Comparison of ENCODE assay signal across 19 cellular contexts in genomic region chr7:77246031-77246430, GRCh38. TPM values are rescaled to one million over a fixed set of nuclear protein-coding genes. Genes with fewer than 3 reads are reported as not detected.
DNase-seq lines count a peak whose midpoint lies in the region; ATAC-seq, FAIRE-seq and TF ChIP-seq lines count a peak whose summit lies in the region.
"Had no signal": no experiment of that assay in that cellular context is flagged by ENCODE, and none has a peak within 500 bp of the region (broad histone marks: within the 10 kb centered on the region; RNA-seq: fewer than 3 reads in every experiment).

No MANE protein-coding gene starts in this region.

- H3K27ac ChIP-seq in cardiac muscle cell = peak overlapping the region; percentile 61
- H3K27ac ChIP-seq in parathyroid adenoma = no peak overlapping the region
- H3K27ac ChIP-seq: uterus had no signal

- H3K27me3 ChIP-seq in cardiac muscle cell (no peaks in the 10 kb centered on the region), parathyroid adenoma (ENCODE audit: control insufficient read depth, insufficient read depth, low read length) (no peaks in the 10 kb centered on the region)
- H3K27me3 ChIP-seq: adrenal gland, uterus had no signal

- DNase-seq in GM12891 (ENCODE audit: insufficient read length, low spot score) (no peak), MV-4-11 (lab: John Stamatoyannopoulos, UW) (peak; percentile 39), cardiac muscle cell (ENCODE audit: low read depth in 1 of 2, low spot score in 1 of 2) (peak in 1 of 2 donors; percentile 41), mesenteric fat pad (ENCODE audit: low spot score) (no peak), T-helper 1 cell (no peak)
- DNase-seq: activated CD4-positive, CD25-positive, alpha-beta regulatory T cell; activated CD8-positive, alpha-beta memory T cell treated with anti-CD3 and anti-CD28 coated beads, Interleukin-2, amount 10 ng/mL, durations not matched to agents 7 days and 5 days; CD4-positive, alpha-beta memory T cell; effector CD4-positive, alpha-beta T cell; NCI-H1694; NCI-H446; uterus had no signal

- H3K79me2 ChIP-seq in parathyroid adenoma = no peaks in the 10 kb centered on the region

- H3K36me3 ChIP-seq in cardiac muscle cell (no peaks in the 10 kb centered on the region), parathyroid adenoma (ENCODE audit: control insufficient read depth, insufficient read depth, low read length) (no peaks in the 10 kb centered on the region)
- H3K36me3 ChIP-seq: adrenal gland, uterus had no signal

- ATAC-seq in GM21515 (IDR thresholded peaks at IDR 0.05; ENCODE audit: unreplicated experiment) (no peak), GM21381 (IDR thresholded peaks at IDR 0.05; ENCODE audit: unreplicated experiment) (no peak)
- ATAC-seq: activated CD8-positive, alpha-beta memory T cell treated with anti-CD3 and anti-CD28 coated beads, Interleukin-2, amount 10 ng/mL, durations not matched to agents 7 days and 5 days had no signal

- H2AFZ ChIP-seq in parathyroid adenoma = peak overlapping the region; percentile 68

- H3K4me1 ChIP-seq in cardiac muscle cell (ENCODE audit: low read depth) = peaks cover 49% of the 10 kb centered on the region
- H3K4me1 ChIP-seq in parathyroid adenoma = no peaks in the 10 kb centered on the region
- H3K4me1 ChIP-seq: uterus had no signal

- TF ChIP-seq POLR2A in GM12891 (IDR thresholded peaks at IDR 0.05; ENCODE audit: low read depth, low read length) = no peak

- FAIRE-seq in GM12891 (lab: Jason Lieb, UNC) = peak; percentile 59
- FAIRE-seq: H1 had no signal

- no peak overlapping the region for H3K9ac ChIP-seq in parathyroid adenoma

- no peak overlapping the region for H3K4me3 ChIP-seq in cardiac muscle cell
- no peak overlapping the region for H3K4me3 ChIP-seq in parathyroid adenoma (ENCODE audit: low read depth, low read length)
- H3K4me3 ChIP-seq: adrenal gland, lung, uterus had no signal

- H3K4me2 ChIP-seq in parathyroid adenoma (ENCODE audit: low read length) = no peak overlapping the region

- no peaks in the 10 kb centered on the region for H3K9me3 ChIP-seq in cardiac muscle cell (ENCODE audit: low read depth)
- H3K9me3 ChIP-seq in parathyroid adenoma (ENCODE audit: control insufficient read depth, low read length) = no peaks in the 10 kb centered on the region
- H3K9me3 ChIP-seq: adrenal gland, heart left ventricle, uterus had no signal

- no peak for TF ChIP-seq CTCF in cardiac muscle cell (IDR thresholded peaks at IDR 0.05; ENCODE audit: low read depth, low read length)
- no peak for TF ChIP-seq CTCF in parathyroid adenoma (IDR thresholded peaks at IDR 0.05)

TF ChIP-seq in GM12891, 5 proteins besides CTCF, POLR2A, EP300 and RAD21:
- TF ChIP-seq POLR2AphosphoS5 (IDR thresholded peaks at IDR 0.05; ENCODE audit: low read depth, low read length) (no peak), SPI1 (IDR thresholded peaks at IDR 0.05; ENCODE audit: low read depth, low read length) (no peak), PAX5 (IDR thresholded peaks at IDR 0.05; ENCODE audit: insufficient read depth, low read length, severe bottlenecking) (no peak), POU2F2 (IDR thresholded peaks at IDR 0.05; ENCODE audit: low read depth, low read length) (peak; percentile 15; the same call in 1 of the 2 replicates), TAF1 (IDR thresholded peaks at IDR 0.05; ENCODE audit: low read depth, low read length) (no peak)

RNA-seq across cellular contexts. Expression of gene FGL2, which starts 46.4 kb away (rescaled TPM):
- 6.5 TPM for polyA plus RNA-seq in GM12891 (2012; ENCODE audit: low read depth, missing spikeins)
- total RNA-seq in cardiac muscle cell (0.14 and 0.51 TPM in 2 replicates), mesenteric fat pad (34.4 TPM)
- polyA plus RNA-seq in cardiac muscle cell = 0.10 and 0.13 TPM in 2 replicates
- total RNA-seq: H1 had no signal
- polyA plus RNA-seq: H1 had no signal

Comparison
In these comparisons a context has a peak if more than half of its experiments do, and no peak if none do; other contexts are left out.
1. RNA of gene FGL2, which starts 46.4 kb away (total RNA-seq): 34.4 TPM in mesenteric fat pad (single experiment); 0.14 to 0.51 TPM in cardiac muscle cell; every median in the first group is over 10 times any median in the second.